Comparison of ENCODE assay signal across 8 cellular contexts in genomic region chr6:116461563-116462507, GRCh38. TPM values are rescaled to one million over a fixed set of nuclear protein-coding genes. Genes with fewer than 3 reads are reported as not detected.
DNase-seq lines count a peak whose midpoint lies in the region; TF ChIP-seq lines count a peak whose summit lies in the region.

No MANE protein-coding gene starts in this region.

- H4K91ac ChIP-seq in H9 (ENCODE audit: insufficient read length, low read depth, low read length), result no peak overlapping the region
- H4K91ac ChIP-seq in neuronal stem cell (ENCODE audit: low read depth, low read length, poor library complexity), result no peak overlapping the region

- no peak overlapping the region for H3T11ph ChIP-seq in H9 (ENCODE audit: low read length)

- H2BK120ac ChIP-seq in H9 (ENCODE audit: low read depth, low read length, poor library complexity, severe bottlenecking) (no peak overlapping the region), neuronal stem cell (ENCODE audit: low read depth, low read length) (no peak overlapping the region)

- no peak for TF ChIP-seq POLR2A in transverse colon (IDR thresholded peaks at IDR 0.05)

- H2AK5ac ChIP-seq in H9 (ENCODE audit: insufficient read length, low read length) (no peak overlapping the region), neuronal stem cell (ENCODE audit: low read depth, low read length) (no peak overlapping the region)

- H3K18ac ChIP-seq in H9 (ENCODE audit: insufficient read length, low read depth, low read length) (no peak overlapping the region), neuronal stem cell (ENCODE audit: low read length) (peak overlapping the region; percentile 87)

- H3K36me3 ChIP-seq in neuronal stem cell (replicated peaks in 1 of 2; ENCODE audit: control insufficient read depth in 2 of 2, insufficient read depth in 2 of 2, low read length in 2 of 2) (no peaks in the 10 kb centered on the region), transverse colon (no peaks in the 10 kb centered on the region)

- H2BK5ac ChIP-seq in H9 (ENCODE audit: insufficient read length, low read length) (no peak overlapping the region), neuronal stem cell (ENCODE audit: low read length) (no peak overlapping the region)

- H3K4ac ChIP-seq in H9 (ENCODE audit: low read depth, low read length) (no peak overlapping the region), neuronal stem cell (ENCODE audit: low read length) (peak overlapping the region; percentile 81)

- DNase-seq in H9 (peak; percentile 84), NCI-H1092 (lab: John Stamatoyannopoulos, UW) (peak; percentile 23), foreskin fibroblast (peak; percentile 67 to 82), neuronal stem cell (ENCODE audit: low spot score) (peak; percentile 68), transverse colon (peak; percentile 29), NCI-H2171 (lab: John Stamatoyannopoulos, UW) (no peak)
- DNase-seq in activated T-cell treated with anti-CD3 and anti-CD28 coated beads, Interleukin-2, amount 50 U/mL, for 1 hour, result peak; percentile 65

- no peak overlapping the region; a peak in 1 of 7 replicates for H3K27ac Mint-ChIP-seq in H9

- H3K9me3 Mint-ChIP-seq in H9, result no peaks in the 10 kb centered on the region

- peaks cover 7% of the 10 kb centered on the region; the same call in 1 of the 2 replicates for H3K27me3 ChIP-seq in H9 (ENCODE audit: insufficient read depth, low read length)
- peaks cover 0 to 26% (median 0%) of the 10 kb centered on the region in 3 experiments for H3K27me3 ChIP-seq in neuronal stem cell (ENCODE audit: control insufficient read depth in 3 of 3, insufficient read depth in 3 of 3, low read depth in 1 of 3, low read length in 3 of 3)
- peaks cover 51% of the 10 kb centered on the region for H3K27me3 ChIP-seq in transverse colon

- H2BK15ac ChIP-seq in H9 (ENCODE audit: low read depth, low read length) (no peak overlapping the region), neuronal stem cell (ENCODE audit: low read length) (peak overlapping the region; percentile 33)

- peak overlapping the region; percentile 58 to 69 for H3K4me3 Mint-ChIP-seq in H9

- no peak overlapping the region for H2BK20ac ChIP-seq in H9 (ENCODE audit: low read depth, low read length, poor library complexity, severe bottlenecking)

- no peaks in the 10 kb centered on the region for H3K9me3 ChIP-seq in H9 (ENCODE audit: control insufficient read depth, low read depth, low read length)
- no peaks in the 10 kb centered on the region for H3K9me3 ChIP-seq in neuronal stem cell (replicated peaks in 1 of 2; ENCODE audit: control insufficient read depth in 2 of 2, insufficient read depth in 1 of 2, low read depth in 1 of 2, low read length in 2 of 2)
- H3K9me3 ChIP-seq in transverse colon, result no peaks in the 10 kb centered on the region

- H3K27me3 Mint-ChIP-seq in H9 (ENCODE audit: low read depth), result peaks cover 63% of the 10 kb centered on the region

- H3K9ac ChIP-seq in H9 (ENCODE audit: extremely low read depth, insufficient read length, low read length) (no peak overlapping the region), neuronal stem cell (ENCODE audit: low read depth, low read length, poor library complexity) (peak overlapping the region; percentile 82)

- H2BK12ac ChIP-seq in H9 (ENCODE audit: insufficient read length, low read depth, low read length) (no peak overlapping the region), neuronal stem cell (ENCODE audit: low read length) (peak overlapping the region; percentile 98)

- TF ChIP-seq CTCF in GM12873 (IDR thresholded peaks at IDR 0.05; ENCODE audit: insufficient read depth, low read depth, low read length, missing control alignments) (peak; percentile 9), H9 (conservative IDR thresholded peaks at IDR 0.05) (no peak; the same call in 2 of the 3 replicates), foreskin fibroblast (IDR thresholded peaks at IDR 0.05; ENCODE audit: low read depth, low read length) (no peak), transverse colon (IDR thresholded peaks at IDR 0.05) (no peak)

- in situ Hi-C loops in transverse colon (cut with MboI; ENCODE audit: low pct_ligation_motif_present in 1 of 4, low pct_unique_long_range_greater_than_20kb in 1 of 4, low sequenced_read_pairs in 3 of 4), result no loop called here

- no peaks in the 10 kb centered on the region for H4K20me1 ChIP-seq in H9 (ENCODE audit: control insufficient read depth, insufficient read depth, insufficient read length)

- H3K4me1 Mint-ChIP-seq in H9, result peaks cover 16 to 27% of the 10 kb centered on the region in 2 experiments

- H3K79me2 ChIP-seq in H9 (ENCODE audit: insufficient read depth, low read length), result no peaks in the 10 kb centered on the region

- H2AFZ ChIP-seq in H9 (ENCODE audit: low read length), result no peak overlapping the region
- H2AFZ ChIP-seq in neuronal stem cell (ENCODE audit: low read length), result no peak overlapping the region

- H3K4me2 ChIP-seq in H9 (ENCODE audit: insufficient read depth, insufficient read length, low read length) (peak overlapping the region; percentile 14), neuronal stem cell (ENCODE audit: insufficient read depth, low read length, poor library complexity, severe bottlenecking) (peak overlapping the region; percentile 74)

- no peak overlapping the region for H4K5ac ChIP-seq in H9 (ENCODE audit: insufficient read length, low read depth, low read length)

- peak overlapping the region; percentile 35 to 53 for H3K4me3 ChIP-seq in foreskin fibroblast (ENCODE audit: low read depth in 1 of 2, low read length in 2 of 2)
- peak overlapping the region in 1 of 2 donors; percentile 76 for H3K4me3 ChIP-seq in neuronal stem cell (ENCODE audit: low read length in 2 of 2)
- peak overlapping the region; percentile 17 to 55 (median 34) for H3K4me3 ChIP-seq in transverse colon

- WGBS in H9 (ENCODE audit: extremely low coverage, insufficient read length, low lambda C conversion rate), result no CpG with 5 or more reads among the region's 81 CpGs
- no CpG with 5 or more reads among the region's 81 CpGs for WGBS in neuronal stem cell (ENCODE audit: extremely low coverage in 2 of 2, insufficient read length in 2 of 2, insufficient replicate concordance in 1 of 2), 2 donors
- 19 to 38% methylated on average over 1 to 29 of the region's 81 CpGs for WGBS in transverse colon (ENCODE audit: low coverage in 1 of 2), 2 donors

- peaks cover 6% of the 10 kb centered on the region for H3K23me2 ChIP-seq in H9 (ENCODE audit: insufficient read length, low read depth, low read length, poor library complexity, severe bottlenecking)

- H3K79me1 ChIP-seq in H9 (ENCODE audit: insufficient read depth, low read depth, low read length, poor library complexity, severe bottlenecking) (no peaks in the 10 kb centered on the region), neuronal stem cell (ENCODE audit: low read depth, low read length) (no peaks in the 10 kb centered on the region)

- H3K27ac ChIP-seq in H9 (ENCODE audit: insufficient read length, low read depth, low read length) (no peak overlapping the region), neuronal stem cell (replicated peaks; ENCODE audit: low read length) (no peak overlapping the region), transverse colon (peak overlapping the region; percentile 41 to 54 (median 44))

- H3K23ac ChIP-seq in H9 (ENCODE audit: insufficient read length, low read depth, low read length) (no peak overlapping the region), neuronal stem cell (ENCODE audit: low read depth, low read length, poor library complexity) (peak overlapping the region; percentile 95)

- no peak overlapping the region for H4K8ac ChIP-seq in H9 (replicated peaks; ENCODE audit: insufficient read length, low read depth, low read length)
- H4K8ac ChIP-seq in neuronal stem cell (ENCODE audit: low read depth, low read length), result peak overlapping the region; percentile 93

- intact Hi-C loops in transverse colon (cut with DNase I; ENCODE audit: low total_unique reads), result no loop called here

- no peak for TF ChIP-seq EP300 in transverse colon (IDR thresholded peaks at IDR 0.05; ENCODE audit: low read depth)

- H3K14ac ChIP-seq in H9 (ENCODE audit: insufficient read depth, low read length) (peak overlapping the region; percentile 73; the same call in 1 of the 2 replicates), neuronal stem cell (ENCODE audit: low read length) (peak overlapping the region; percentile 33)

- no peaks in the 10 kb centered on the region for H3K36me3 Mint-ChIP-seq in H9 (ENCODE audit: insufficient read depth in 1 of 3, low read depth in 3 of 3)

- H3K56ac ChIP-seq in H9 (ENCODE audit: insufficient read length, low read depth, low read length), result no peak overlapping the region

- H3K4me1 ChIP-seq in H9 (ENCODE audit: insufficient read depth, low read length) (peaks cover 2% of the 10 kb centered on the region; the same call in 1 of the 2 replicates), neuronal stem cell (ENCODE audit: control insufficient read depth in 2 of 2, insufficient read depth in 1 of 2, low read depth in 1 of 2, low read length in 2 of 2) (peaks cover 0 to 2% of the 10 kb centered on the region in 2 donors), transverse colon (peaks cover 0 to 17% (median 3%) of the 10 kb centered on the region in 4 donors)

RNA-seq across cellular contexts. Expression of gene CALHM6, which starts 0.7 kb away (rescaled TPM):
- total RNA-seq in H9 (2021) (0.44 and 0.68 TPM in 2 replicates), transverse colon (10 to 100 TPM in 1 of 4 donors, 1 to 10 TPM in 2, not detected in 1; 3.3 to 21.7 (median 3.3) TPM)
- polyA plus RNA-seq in neuronal stem cell (2013, experiment 1 of 2), result 0.46 TPM
- polyA plus RNA-seq in neuronal stem cell (2013, experiment 2 of 2), result 0.61 TPM

RNA-seq across cellular contexts. Expression of gene CALHM5, which starts 49.6 kb away (rescaled TPM):
- total RNA-seq in H9 (2021) (0.02 and 0.09 TPM in 2 replicates), transverse colon (1 to 10 TPM in 1 of 4 donors, under 1 TPM in 2, not detected in 1; 0.27 to 3.8 (median 0.64) TPM)
- polyA plus RNA-seq in neuronal stem cell (2013, experiment 1 of 2), result 0.04 TPM
- polyA plus RNA-seq in neuronal stem cell (2013, experiment 2 of 2), result 0.04 TPM

Comparison
In these comparisons a context has a peak if more than half of its experiments do, and no peak if none do; other contexts are left out.
1. H3K27ac ChIP-seq: peak in transverse colon (4 of 4); none in H9 (single experiment) and neuronal stem cell (single experiment).